In the genomic region with DNA sequence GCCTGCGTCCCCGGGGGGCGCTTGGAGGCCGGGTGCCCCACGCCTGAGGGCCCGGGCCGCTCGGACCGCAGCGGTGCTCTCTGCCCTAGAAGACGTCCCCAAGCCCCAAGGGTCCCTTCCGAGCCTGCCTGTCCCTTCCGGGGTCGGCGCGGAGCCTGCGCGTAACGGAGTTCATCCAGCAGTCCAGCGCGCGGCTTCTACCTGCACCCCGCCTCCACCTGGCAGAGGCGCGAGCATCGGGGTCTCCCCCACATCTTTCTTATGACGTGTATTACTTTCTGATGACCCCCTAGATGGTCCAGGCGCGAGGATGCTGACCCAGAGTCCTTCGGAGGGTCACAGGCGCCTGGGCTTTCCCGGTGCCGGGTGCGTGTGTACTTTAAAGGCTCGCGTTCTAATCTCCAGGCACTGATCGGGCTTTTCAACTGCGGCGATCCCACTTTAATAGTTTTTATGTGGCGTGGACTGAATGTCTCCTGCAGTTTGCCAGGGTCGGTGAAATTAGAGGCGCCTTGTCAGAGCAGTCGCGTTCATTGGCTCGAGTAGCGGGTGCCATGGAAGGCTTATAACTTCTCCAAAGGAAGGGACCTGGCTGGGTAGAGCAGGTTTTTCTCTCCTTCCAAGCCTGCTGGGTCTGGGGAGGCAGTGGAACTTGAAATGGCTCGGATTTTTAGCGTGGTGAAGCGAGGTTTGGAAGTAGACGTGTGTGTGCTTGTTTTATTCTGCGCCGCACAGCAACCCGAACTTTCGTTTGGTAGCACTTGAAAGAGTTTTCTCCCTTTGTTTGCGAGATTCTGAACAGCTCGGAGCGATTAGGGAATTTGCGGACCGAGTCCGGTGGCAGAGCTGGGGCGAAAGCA, we compare ENCODE assay signal across 8 cellular contexts. TPM values are rescaled to one million over a fixed set of nuclear protein-coding genes. Genes with fewer than 3 reads are reported as not detected.
DNase-seq lines count a peak whose midpoint lies in the region; ATAC-seq and TF ChIP-seq lines count a peak whose summit lies in the region.

No MANE protein-coding gene starts in this region.

- H3K36me3 Mint-ChIP-seq in osteocyte (ENCODE audit: unreplicated experiment): no peaks in the 10 kb centered on the region

- no peaks in the 10 kb centered on the region for H3K9me3 Mint-ChIP-seq in osteocyte (ENCODE audit: unreplicated experiment)

- TF ChIP-seq CTCF in fibroblast of the aortic adventitia (IDR thresholded peaks at IDR 0.05; ENCODE audit: insufficient read depth, low read length) (no peak), osteocyte (IDR thresholded peaks at IDR 0.05) (no peak)

- no peak overlapping the region for H3K27ac Mint-ChIP-seq in osteocyte (ENCODE audit: unreplicated experiment)

- peaks cover 16% of the 10 kb centered on the region for H3K4me1 Mint-ChIP-seq in osteocyte (ENCODE audit: unreplicated experiment)

- ATAC-seq in GM18867 (IDR thresholded peaks at IDR 0.05; ENCODE audit: unreplicated experiment): no peak
- ATAC-seq in HG03097 (IDR thresholded peaks at IDR 0.05; ENCODE audit: low FRiP score, unreplicated experiment): no peak

- H3K27me3 Mint-ChIP-seq in osteocyte (ENCODE audit: unreplicated experiment): peaks cover 78% of the 10 kb centered on the region

- H3K4me3 ChIP-seq in fibroblast of the aortic adventitia (ENCODE audit: low read depth, low read length): peak overlapping the region; percentile 59

- H3K4me3 Mint-ChIP-seq in osteocyte (ENCODE audit: unreplicated experiment): peak overlapping the region; percentile 71

- DNase-seq in DMS 273 (lab: John Stamatoyannopoulos, UW; ENCODE audit: unreplicated experiment) (peak; percentile 82), NCI-H69 (lab: John Stamatoyannopoulos, UW) (peak; percentile 26), fibroblast of the aortic adventitia (ENCODE audit: low read depth) (peak; percentile 22), osteocyte (ENCODE audit: extremely low spot score, unreplicated experiment) (no peak), T-helper 1 cell (no peak), LoVo (ENCODE audit: low spot score) (no peak)

RNA-seq across cellular contexts. Expression of a gene that starts 1.0 kb away (rescaled TPM):
- total RNA-seq in fibroblast of the aortic adventitia (ENCODE audit: low replicate concordance) (1.1 and 5.7 TPM in 2 replicates), osteocyte (0.68 and 0.78 TPM in 2 replicates)

Comparison
In these comparisons a context has a peak if more than half of its experiments do, and no peak if none do; other contexts are left out.
1. DNase-seq: peak in DMS 273 (single experiment), NCI-H69 (single experiment) and fibroblast of the aortic adventitia (single experiment); none in osteocyte (single experiment), T-helper 1 cell (0 of 5) and LoVo (single experiment).